ENCODE assay signal across 26 cellular contexts in genomic region chr2:177872286-177872685, GRCh38.
DNase-seq lines count a peak whose midpoint lies in the region; ATAC-seq, FAIRE-seq and TF ChIP-seq lines count a peak whose summit lies in the region.
"Had no signal": no experiment of that assay in that cellular context is flagged by ENCODE, and none has a peak within 500 bp of the region (broad histone marks: within the 10 kb centered on the region; RNA-seq: fewer than 3 reads in every experiment).

No MANE protein-coding gene starts in this region.

- TF ChIP-seq POLR2A in HepG2 (IDR thresholded peaks at IDR 0.05; ENCODE audit: insufficient read depth in 1 of 2, low read depth in 2 of 2, low read length in 2 of 2) (no peak), right lobe of liver (IDR thresholded peaks at IDR 0.05) (no peak), K562 (conservative IDR thresholded peaks at IDR 0.05) (no peak)

- H3K27ac ChIP-seq in HepG2 (ENCODE audit: extremely low read length, insufficient read depth, low read length) (no peak overlapping the region), right lobe of liver (no peak overlapping the region), K562 (ENCODE audit: extremely low read depth, low read depth, low read length) (no peak overlapping the region)
- H3K27ac ChIP-seq: 22Rv1; BLaER1 treated with 17β-estradiol and CSF1 and Interleukin-3, amounts not matched to agents 10 nM and 100 nM had no signal

- no peak for ATAC-seq in HepG2
- ATAC-seq in right lobe of liver = no peak
- no peak for ATAC-seq in K562
- ATAC-seq in GM18517 (IDR thresholded peaks at IDR 0.05; ENCODE audit: unreplicated experiment) = no peak
- ATAC-seq: GM23338 had no signal

- H3K36me3 ChIP-seq in HepG2 (replicated peaks in 1 of 2; ENCODE audit: control insufficient read depth in 1 of 2, insufficient read depth in 2 of 2, low read length in 2 of 2) (no peaks in the 10 kb centered on the region), right lobe of liver (no peaks in the 10 kb centered on the region), K562 (ENCODE audit: control insufficient read depth, insufficient read depth, low read length) (no peaks in the 10 kb centered on the region)
- H3K36me3 ChIP-seq: BE2C; BLaER1 treated with 17β-estradiol and CSF1 and Interleukin-3, amounts not matched to agents 10 nM and 100 nM; HAP-1 had no signal

- intact Hi-C loops in HepG2 (cut with micrococcal nuclease; ENCODE audit: unreplicated experiment) = no loop called here
- intact Hi-C loops in right lobe of liver (cut with DNase I) = no loop called here
- intact Hi-C loops in K562 (cut with micrococcal nuclease) = no loop called here

- BruUV-seq in HepG2 (replicated peaks; lab: Mats Ljungman, UMichigan) (no TSS peak), K562 (replicated peaks; lab: Mats Ljungman, UMichigan) (no TSS peak)

- no peaks in the 10 kb centered on the region for H3K9me1 ChIP-seq in K562 (ENCODE audit: control insufficient read depth, insufficient read depth, low read length)

- CTCF ChIA-PET in HepG2 (lab: Yijun Ruan, JAX; ENCODE audit: low intra/inter-chr PET ratio, low total read pairs) (no interaction called here), K562 (lab: Yijun Ruan, JAX; ENCODE audit: low intra/inter-chr PET ratio) (no interaction called here)

- H3K4me1 ChIP-seq in HepG2 (ENCODE audit: insufficient read depth, low read length) (peaks cover 9% of the 10 kb centered on the region), right lobe of liver (peaks cover 0 to 34% (median 6%) of the 10 kb centered on the region in 4 donors), K562 (replicated peaks in 1 of 2; ENCODE audit: control insufficient read depth in 2 of 2, insufficient read depth in 2 of 2, low read length in 2 of 2) (no peaks in the 10 kb centered on the region)
- H3K4me1 ChIP-seq: BE2C; BLaER1 treated with 17β-estradiol and CSF1 and Interleukin-3, amounts not matched to agents 10 nM and 100 nM; HAP-1 had no signal

- H3K9ac ChIP-seq in HepG2 (ENCODE audit: insufficient read depth, low read depth, low read length) = no peak overlapping the region
- H3K9ac ChIP-seq in K562 (ENCODE audit: insufficient read depth in 1 of 2, low read depth in 2 of 2, low read length in 2 of 2) = no peak overlapping the region
- H3K9ac ChIP-seq: BLaER1 treated with 17β-estradiol and CSF1 and Interleukin-3, amounts not matched to agents 10 nM and 100 nM had no signal

- TF ChIP-seq CTCF in HepG2 (CRISPR knock-in tag; IDR thresholded peaks at IDR 0.05) = no peak
- TF ChIP-seq CTCF in right lobe of liver (IDR thresholded peaks at IDR 0.05) = no peak
- TF ChIP-seq CTCF in K562 (IDR thresholded peaks at IDR 0.05 in 2 of 3, conservative IDR thresholded peaks at IDR 0.05 in 1 of 3; ENCODE audit: insufficient read depth in 2 of 3, low read depth in 1 of 3, low read length in 3 of 3) = no peak

- H3K4me1 Mint-ChIP-seq in activated T-cell treated with anti-CD3 and anti-CD28 coated beads, Interleukin-2, amount 50 U/mL, for 24 hours (ENCODE audit: low read depth) = no peaks in the 10 kb centered on the region
- H3K4me1 Mint-ChIP-seq: CD14-positive monocyte; CD8-positive, alpha-beta memory T cell; GM23338 had no signal

- H3K4me3 ChIP-seq in HepG2 (replicated peaks in 1 of 3; ENCODE audit: insufficient read depth in 1 of 3, low read depth in 2 of 3, low read length in 3 of 3) (no peak overlapping the region), right lobe of liver (no peak overlapping the region), K562 (no peak overlapping the region)
- H3K4me3 ChIP-seq: BLaER1 treated with 17β-estradiol and CSF1 and Interleukin-3, amounts not matched to agents 10 nM and 100 nM; GM23338; HAP-1 had no signal

- H2AFZ ChIP-seq in HepG2 (ENCODE audit: low read length) = no peak overlapping the region
- H2AFZ ChIP-seq in K562 (ENCODE audit: low read depth, low read length) = no peak overlapping the region
- H2AFZ ChIP-seq: GM23338 had no signal

- H3K9me3 ChIP-seq in HepG2 (ENCODE audit: low read length) (no peaks in the 10 kb centered on the region), right lobe of liver (no peaks in the 10 kb centered on the region), K562 (replicated peaks; ENCODE audit: control insufficient read depth, insufficient read depth, low read depth, low read length) (no peaks in the 10 kb centered on the region)
- H3K9me3 ChIP-seq: BE2C; BLaER1 treated with 17β-estradiol and CSF1 and Interleukin-3, amounts not matched to agents 10 nM and 100 nM; HAP-1 had no signal

- POLR2A ChIA-PET in HepG2 (lab: Yijun Ruan, JAX) = no interaction called here
- POLR2A ChIA-PET in K562 (lab: Yijun Ruan, JAX) = interaction anchor here (1.0 kb wide), 1 partner anchor 16 kb away, joined by 3 read pairs; no protein-coding TSS in a partner anchor

- H3K27me3 ChIP-seq in HepG2 (ENCODE audit: control insufficient read depth in 1 of 2, insufficient read depth in 2 of 2, low read length in 2 of 2) = no peaks in the 10 kb centered on the region
- H3K27me3 ChIP-seq in right lobe of liver = no peaks in the 10 kb centered on the region
- H3K27me3 ChIP-seq in K562 (ENCODE audit: control insufficient read depth in 2 of 2, insufficient read depth in 2 of 2, low read length in 2 of 2) = peaks cover 3 to 4% of the 10 kb centered on the region in 2 experiments; a peak in 1 of 5 replicates
- H3K27me3 ChIP-seq: BE2C; BLaER1 treated with 17β-estradiol and CSF1 and Interleukin-3, amounts not matched to agents 10 nM and 100 nM had no signal

- H4K20me1 ChIP-seq in HepG2 (ENCODE audit: insufficient read depth, low read length) (no peaks in the 10 kb centered on the region), K562 (replicated peaks; ENCODE audit: control insufficient read depth, insufficient read depth, low read length) (no peaks in the 10 kb centered on the region)
- H4K20me1 ChIP-seq: BLaER1 treated with 17β-estradiol and CSF1 and Interleukin-3, amounts not matched to agents 10 nM and 100 nM had no signal

- in situ Hi-C loops in HepG2 (cut with HindIII; ENCODE audit: extremely low pct_ligation_motif_present, low pct_unique_long_range_greater_than_20kb) = no loop called here
- in situ Hi-C loops in K562 (cut with MboI) = no loop called here

- no peak overlapping the region for H3K4me3 Mint-ChIP-seq in activated T-cell treated with anti-CD3 and anti-CD28 coated beads, Interleukin-2, amount 50 U/mL, for 24 hours
- H3K4me3 Mint-ChIP-seq: CD14-positive monocyte; CD4-positive, alpha-beta T cell; CD8-positive, alpha-beta memory T cell; GM23338; HFFc6 had no signal

- no peak for TF ChIP-seq RAD21 in HepG2 (CRISPR knock-in tag; IDR thresholded peaks at IDR 0.05)
- TF ChIP-seq RAD21 in K562 (CRISPR knock-in tag; conservative IDR thresholded peaks at IDR 0.05 in 1 of 2, IDR thresholded peaks at IDR 0.05 in 1 of 2) = no peak

- FAIRE-seq in HepG2 (lab: Jason Lieb, UNC) (no peak), K562 (lab: Jason Lieb, UNC) (no peak)
- FAIRE-seq: A204.1, D721Med, G401.6, GM12892, GM19239, H54 had no signal

- DNase-seq in DMS53 (lab: John Stamatoyannopoulos, UW) = peak; percentile 10
- no peak for DNase-seq in DMS53 treated with DMSO at 0.1 percent for 48 hours (lab: John Stamatoyannopoulos, UW; ENCODE audit: unreplicated experiment)
- DNase-seq in HepG2 (ENCODE audit: low spot score) = no peak
- no peak for DNase-seq in right lobe of liver
- DNase-seq in K562 (ENCODE audit: extremely low read depth in 1 of 4, low spot score in 3 of 4) = no peak
- DNase-seq in activated T-cell treated with anti-CD3 and anti-CD28 coated beads, Interleukin-2, amount 50 U/mL, for 24 hours = no peak
- DNase-seq: ACHN; AML-193; BE2C; CD4-positive, alpha-beta T cell; CD8-positive, alpha-beta memory T cell; DMS 273 treated with DMSO at 0.1 percent for 48 hours; DND-41; HFFc6 had no signal

- no peak overlapping the region for H3K4me2 ChIP-seq in HepG2 (ENCODE audit: low read depth, low read length)
- no peak overlapping the region for H3K4me2 ChIP-seq in K562 (ENCODE audit: insufficient read depth, low read length)
- H3K4me2 ChIP-seq: BLaER1 treated with 17β-estradiol and CSF1 and Interleukin-3, amounts not matched to agents 10 nM and 100 nM; GM23338 had no signal

- peaks cover 3% of the 10 kb centered on the region for H3K27me3 Mint-ChIP-seq in activated T-cell treated with anti-CD3 and anti-CD28 coated beads, Interleukin-2, amount 50 U/mL, for 24 hours
- H3K27me3 Mint-ChIP-seq: CD4-positive, alpha-beta T cell had no signal

- H3K27ac Mint-ChIP-seq in activated T-cell treated with anti-CD3 and anti-CD28 coated beads, Interleukin-2, amount 50 U/mL, for 24 hours = no peak overlapping the region
- H3K27ac Mint-ChIP-seq: CD14-positive monocyte; CD4-positive, alpha-beta T cell; CD8-positive, alpha-beta memory T cell; GM23338; HFFc6 had no signal

- TF ChIP-seq EP300 in HepG2 (IDR thresholded peaks at IDR 0.05; ENCODE audit: low read depth in 2 of 2, low read length in 2 of 2) = no peak
- no peak for TF ChIP-seq EP300 in HepG2 (CRISPR knock-in tag; IDR thresholded peaks at IDR 0.05; ENCODE audit: borderline replicate concordance)
- no peak for TF ChIP-seq EP300 in K562 (IDR thresholded peaks at IDR 0.05; ENCODE audit: low read length)

- no peaks in the 10 kb centered on the region for H3K9me3 Mint-ChIP-seq in activated T-cell treated with anti-CD3 and anti-CD28 coated beads, Interleukin-2, amount 50 U/mL, for 24 hours
- H3K9me3 Mint-ChIP-seq: CD4-positive, alpha-beta T cell; CD8-positive, alpha-beta memory T cell; GM23338; HFFc6 had no signal

- no peaks in the 10 kb centered on the region for H3K36me3 Mint-ChIP-seq in activated T-cell treated with anti-CD3 and anti-CD28 coated beads, Interleukin-2, amount 50 U/mL, for 24 hours (ENCODE audit: low read depth)
- H3K36me3 Mint-ChIP-seq: CD14-positive monocyte; CD8-positive, alpha-beta memory T cell had no signal

- H3K79me2 ChIP-seq in HepG2 (ENCODE audit: insufficient read depth, low read length) (no peaks in the 10 kb centered on the region), K562 (ENCODE audit: control insufficient read depth, insufficient read depth, low read length) (no peaks in the 10 kb centered on the region)

TF ChIP-seq in HepG2, 621 proteins besides CTCF, POLR2A, EP300 and RAD21 (continues in another document):
- no peak for TF ChIP-seq ZSCAN21 (CRISPR knock-in tag; IDR thresholded peaks at IDR 0.05; ENCODE audit: borderline replicate concordance)

TF ChIP-seq in K562, 482 proteins besides CTCF, POLR2A, EP300 and RAD21 (continues in another document):
- no peak for TF ChIP-seq NFXL1 (CRISPR knock-in tag; IDR thresholded peaks at IDR 0.05)
- TF ChIP-seq MAFG (tag; conservative IDR thresholded peaks at IDR 0.05) = peak; percentile 99
- no peak for TF ChIP-seq ZNF124 (CRISPR knock-in tag; IDR thresholded peaks at IDR 0.05)
- TF ChIP-seq RFX5 (IDR thresholded peaks at IDR 0.05; ENCODE audit: low read depth, low read length) = no peak
- TF ChIP-seq DACH1 (IDR thresholded peaks at IDR 0.05; ENCODE audit: partially characterized antibody) = no peak
